Comparison of ENCODE assay signal across 9 cellular contexts in the genomic region with DNA sequence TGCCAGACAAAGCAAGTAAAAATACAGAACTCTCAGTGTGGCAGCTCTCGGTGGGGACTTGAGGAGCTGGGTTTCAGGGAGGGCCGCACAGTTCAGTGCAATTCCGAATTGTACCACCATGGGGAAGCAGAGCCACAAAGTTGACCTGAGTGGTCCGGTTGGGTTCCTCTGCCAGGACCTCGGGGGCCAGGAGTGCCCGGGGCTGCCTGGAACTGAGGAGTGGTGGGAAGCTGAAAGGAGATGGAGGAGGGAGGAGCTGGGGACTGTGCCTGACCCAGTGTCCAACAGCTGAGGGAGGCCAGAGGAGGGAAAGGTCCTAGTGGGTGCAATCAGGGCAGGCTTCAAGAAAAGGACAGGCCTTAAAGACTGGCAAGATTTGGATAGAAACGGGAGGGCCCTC. TPM values are rescaled to one million over a fixed set of nuclear protein-coding genes. Genes with fewer than 3 reads are reported as not detected.
DNase-seq lines count a peak whose midpoint lies in the region; ATAC-seq, FAIRE-seq and TF ChIP-seq lines count a peak whose summit lies in the region.
"Had no signal": no experiment of that assay in that cellular context is flagged by ENCODE, and none has a peak within 500 bp of the region (broad histone marks: within the 10 kb centered on the region; RNA-seq: fewer than 3 reads in every experiment).

No MANE protein-coding gene starts in this region.

- no peaks in the 10 kb centered on the region for H3K9me3 Mint-ChIP-seq in natural killer cell

- no peak overlapping the region for H3K4me3 Mint-ChIP-seq in natural killer cell

- H3K36me3 Mint-ChIP-seq in natural killer cell, result no peaks in the 10 kb centered on the region

- no peak for FAIRE-seq in urothelium cell line (lab: Jason Lieb, UNC)

- peak; percentile 23 for DNase-seq in GM04504 (ENCODE audit: low read depth)
- peak; percentile 38 for DNase-seq in NCI-H510A treated with DMSO at 0.1 percent for 48 hours (lab: John Stamatoyannopoulos, UW)
- peak; percentile 27 for DNase-seq in activated CD8-positive, alpha-beta memory T cell treated with anti-CD3 and anti-CD28 coated beads, Interleukin-2, amount 50 U/mL, for 4 hours
- DNase-seq in fibroblast of peridontal ligament (ENCODE audit: extremely low read depth), result peak; percentile 69
- DNase-seq in natural killer cell, result peak; percentile 26
- DNase-seq in urothelium cell line (ENCODE audit: low spot score), result peak; percentile 75

- H3K27ac Mint-ChIP-seq in natural killer cell, result no peak overlapping the region

- peak; percentile 33 for TF ChIP-seq CTCF in natural killer cell (IDR thresholded peaks at IDR 0.05)

- intact Hi-C loops in natural killer cell (cut with micrococcal nuclease), result loop anchor here (5.0 kb wide), 1 partner anchor 155 kb away; no protein-coding TSS in a partner anchor

- H3K4me1 Mint-ChIP-seq in natural killer cell, result peaks cover 0 to 4% of the 10 kb centered on the region in 2 donors

- H3K27me3 Mint-ChIP-seq in natural killer cell (ENCODE audit: low read depth in 2 of 2), result peaks cover 5 to 13% of the 10 kb centered on the region in 2 donors

- peak; percentile 62 for ATAC-seq in HG02852 (IDR thresholded peaks at IDR 0.05; ENCODE audit: unreplicated experiment)
- ATAC-seq in natural killer cell, result peak; percentile 64 to 83 (median 79)
- ATAC-seq in GM21825 (IDR thresholded peaks at IDR 0.05; ENCODE audit: unreplicated experiment), result no peak

RNA-seq across cellular contexts. Expression of a gene that starts 32.2 kb away (rescaled TPM):
- not detected for total RNA-seq in natural killer cell
- total RNA-seq: subcutaneous adipose tissue had no signal

RNA-seq across cellular contexts. Expression of a gene that starts 48.8 kb away (rescaled TPM):
- 10 to 100 TPM; 26.4 to 36.7 (median 31.7) TPM for total RNA-seq in natural killer cell

Comparison
In these comparisons a context has a peak if more than half of its experiments do, and no peak if none do; other contexts are left out.
1. DNase-seq: peak in every context shown above with its lines; median percentile 75 in urothelium cell line; 69 in fibroblast of peridontal ligament; 38 in NCI-H510A treated with DMSO at 0.1 percent for 48 hours; 27 in activated CD8-positive, alpha-beta memory T cell treated with anti-CD3 and anti-CD28 coated beads, Interleukin-2, amount 50 U/mL, for 4 hours; 26 in natural killer cell; 23 in GM04504.